13 cellular contexts compared by ENCODE assay signal in the genomic region with DNA sequence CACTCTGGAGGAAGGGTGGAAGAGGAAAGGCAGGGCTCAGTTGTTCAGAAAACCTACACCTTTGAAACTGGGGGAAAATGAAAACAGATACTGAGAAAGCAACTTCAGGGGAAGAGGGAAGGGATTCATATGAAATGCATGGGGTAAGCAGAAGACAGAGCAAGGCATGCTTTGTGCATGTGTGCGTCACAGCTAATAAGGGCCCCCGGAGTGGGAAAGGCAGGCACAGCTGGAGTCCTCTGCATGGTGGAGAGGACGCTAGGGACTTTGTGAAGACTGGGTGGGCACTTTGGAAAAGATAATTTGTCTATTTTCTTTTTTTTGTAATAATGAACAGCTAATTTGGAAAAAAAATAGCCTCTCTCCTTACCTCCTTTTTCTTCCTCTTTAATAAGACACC.
DNase-seq lines count a peak whose midpoint lies in the region; ATAC-seq and TF ChIP-seq lines count a peak whose summit lies in the region.
"Had no signal": no experiment of that assay in that cellular context is flagged by ENCODE, and none has a peak within 500 bp of the region (broad histone marks: within the 10 kb centered on the region; RNA-seq: fewer than 3 reads in every experiment).

No MANE protein-coding gene starts in this region.

- H3K4me3 Mint-ChIP-seq in WTC11 (no peak overlapping the region), mesothelial cell of epicardium (no peak overlapping the region), type B pancreatic cell (peak overlapping the region; percentile 50)
- H3K4me3 Mint-ChIP-seq: CD4-positive, alpha-beta memory T cell; H9 had no signal

- CTCF ChIA-PET in WTC11 (lab: Charles Lee), result no interaction called here

- TF ChIP-seq CTCF in WTC11 (IDR thresholded peaks at IDR 0.05) (no peak), mesothelial cell of epicardium (IDR thresholded peaks at IDR 0.05; ENCODE audit: unreplicated experiment) (no peak), type B pancreatic cell (conservative IDR thresholded peaks at IDR 0.05) (no peak)

- DNase-seq in WTC11 (ENCODE audit: low spot score) (no peak), mesothelial cell of epicardium (ENCODE audit: low spot score in 2 of 2, unreplicated experiment in 2 of 2) (no peak), type B pancreatic cell (ENCODE audit: extremely low spot score, unreplicated experiment) (no peak), DMS153 (lab: John Stamatoyannopoulos, UW) (no peak)
- DNase-seq: Calu3; CD4-positive, alpha-beta memory T cell; COR-L47; DND-41; GM23248; H9 had no signal

- POLR2A ChIA-PET in WTC11 (lab: Charles Lee), result no interaction called here

- no peaks in the 10 kb centered on the region for H3K36me3 Mint-ChIP-seq in WTC11
- H3K36me3 Mint-ChIP-seq in mesothelial cell of epicardium, result no peaks in the 10 kb centered on the region
- H3K36me3 Mint-ChIP-seq in type B pancreatic cell, result no peaks in the 10 kb centered on the region
- H3K36me3 Mint-ChIP-seq: CD4-positive, alpha-beta memory T cell had no signal

- H3K9me3 Mint-ChIP-seq in WTC11 (no peaks in the 10 kb centered on the region), mesothelial cell of epicardium (no peaks in the 10 kb centered on the region), type B pancreatic cell (no peaks in the 10 kb centered on the region)
- H3K9me3 Mint-ChIP-seq: H9 had no signal

- H3K27ac Mint-ChIP-seq in WTC11 (peak overlapping the region; percentile 17; the same call in 1 of the 2 replicates), mesothelial cell of epicardium (peak overlapping the region; percentile 21), type B pancreatic cell (no peak overlapping the region)
- H3K27ac Mint-ChIP-seq: CD4-positive, alpha-beta memory T cell had no signal

- no peaks in the 10 kb centered on the region; the same call in 1 of the 2 replicates for H3K27me3 Mint-ChIP-seq in WTC11 (ENCODE audit: low read depth)
- peaks cover 1% of the 10 kb centered on the region for H3K27me3 Mint-ChIP-seq in mesothelial cell of epicardium (ENCODE audit: low read depth)
- no peaks in the 10 kb centered on the region for H3K27me3 Mint-ChIP-seq in type B pancreatic cell
- H3K27me3 Mint-ChIP-seq: CD4-positive, alpha-beta memory T cell had no signal

- H3K4me1 Mint-ChIP-seq in WTC11 (peaks cover 7% of the 10 kb centered on the region; the same call in 1 of the 2 replicates), mesothelial cell of epicardium (peaks cover 38% of the 10 kb centered on the region), type B pancreatic cell (ENCODE audit: unreplicated experiment) (peaks cover 33% of the 10 kb centered on the region)

- ATAC-seq in WTC11 (no peak), GM19023 (IDR thresholded peaks at IDR 0.05; ENCODE audit: unreplicated experiment) (no peak), HG03520 (IDR thresholded peaks at IDR 0.05; ENCODE audit: unreplicated experiment) (no peak)
- ATAC-seq: HCT116 had no signal

TF ChIP-seq in WTC11, 78 proteins besides CTCF, POLR2A, EP300 and RAD21:
- TF ChIP-seq CREB1 (CRISPR knock-in tag; IDR thresholded peaks at IDR 0.05) (no peak), NFE2L1 (CRISPR knock-in tag; IDR thresholded peaks at IDR 0.05) (no peak), CBFB (CRISPR knock-in tag; IDR thresholded peaks at IDR 0.05; ENCODE audit: low read depth) (no peak), ESRRA (CRISPR knock-in tag; IDR thresholded peaks at IDR 0.05; ENCODE audit: borderline replicate concordance) (no peak), NFATC4 (CRISPR knock-in tag; IDR thresholded peaks at IDR 0.05) (no peak), ZNF423 (CRISPR knock-in tag; IDR thresholded peaks at IDR 0.05) (no peak), ELF4 (CRISPR knock-in tag; IDR thresholded peaks at IDR 0.05; ENCODE audit: low read depth) (no peak), NR2C2 (CRISPR knock-in tag; IDR thresholded peaks at IDR 0.05) (no peak), ETV6 (CRISPR knock-in tag; IDR thresholded peaks at IDR 0.05) (no peak), MXD4 (CRISPR knock-in tag; IDR thresholded peaks at IDR 0.05; ENCODE audit: borderline replicate concordance) (no peak), HMGA2 (CRISPR knock-in tag; IDR thresholded peaks at IDR 0.05) (no peak)
- TF ChIP-seq, protein P1, sequence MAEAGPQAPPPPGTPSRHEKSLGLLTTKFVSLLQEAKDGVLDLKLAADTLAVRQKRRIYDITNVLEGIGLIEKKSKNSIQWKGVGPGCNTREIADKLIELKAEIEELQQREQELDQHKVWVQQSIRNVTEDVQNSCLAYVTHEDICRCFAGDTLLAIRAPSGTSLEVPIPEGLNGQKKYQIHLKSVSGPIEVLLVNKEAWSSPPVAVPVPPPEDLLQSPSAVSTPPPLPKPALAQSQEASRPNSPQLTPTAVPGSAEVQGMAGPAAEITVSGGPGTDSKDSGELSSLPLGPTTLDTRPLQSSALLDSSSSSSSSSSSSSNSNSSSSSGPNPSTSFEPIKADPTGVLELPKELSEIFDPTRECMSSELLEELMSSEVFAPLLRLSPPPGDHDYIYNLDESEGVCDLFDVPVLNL (CRISPR knock-in tag; IDR thresholded peaks at IDR 0.05; ENCODE audit: borderline replicate concordance, low read depth), result no peak
- TF ChIP-seq, protein P2, sequence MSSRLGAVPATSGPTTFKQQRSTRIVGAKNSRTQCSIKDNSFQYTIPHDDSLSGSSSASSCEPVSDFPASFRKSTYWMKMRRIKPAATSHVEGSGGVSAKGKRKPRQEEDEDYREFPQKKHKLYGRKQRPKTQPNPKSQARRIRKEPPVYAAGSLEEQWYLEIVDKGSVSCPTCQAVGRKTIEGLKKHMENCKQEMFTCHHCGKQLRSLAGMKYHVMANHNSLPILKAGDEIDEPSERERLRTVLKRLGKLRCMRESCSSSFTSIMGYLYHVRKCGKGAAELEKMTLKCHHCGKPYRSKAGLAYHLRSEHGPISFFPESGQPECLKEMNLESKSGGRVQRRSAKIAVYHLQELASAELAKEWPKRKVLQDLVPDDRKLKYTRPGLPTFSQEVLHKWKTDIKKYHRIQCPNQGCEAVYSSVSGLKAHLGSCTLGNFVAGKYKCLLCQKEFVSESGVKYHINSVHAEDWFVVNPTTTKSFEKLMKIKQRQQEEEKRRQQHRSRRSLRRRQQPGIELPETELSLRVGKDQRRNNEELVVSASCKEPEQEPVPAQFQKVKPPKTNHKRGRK (CRISPR knock-in tag; IDR thresholded peaks at IDR 0.05; ENCODE audit: borderline replicate concordance), result no peak
- TF ChIP-seq, protein P3, sequence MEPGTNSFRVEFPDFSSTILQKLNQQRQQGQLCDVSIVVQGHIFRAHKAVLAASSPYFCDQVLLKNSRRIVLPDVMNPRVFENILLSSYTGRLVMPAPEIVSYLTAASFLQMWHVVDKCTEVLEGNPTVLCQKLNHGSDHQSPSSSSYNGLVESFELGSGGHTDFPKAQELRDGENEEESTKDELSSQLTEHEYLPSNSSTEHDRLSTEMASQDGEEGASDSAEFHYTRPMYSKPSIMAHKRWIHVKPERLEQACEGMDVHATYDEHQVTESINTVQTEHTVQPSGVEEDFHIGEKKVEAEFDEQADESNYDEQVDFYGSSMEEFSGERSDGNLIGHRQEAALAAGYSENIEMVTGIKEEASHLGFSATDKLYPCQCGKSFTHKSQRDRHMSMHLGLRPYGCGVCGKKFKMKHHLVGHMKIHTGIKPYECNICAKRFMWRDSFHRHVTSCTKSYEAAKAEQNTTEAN (CRISPR knock-in tag; IDR thresholded peaks at IDR 0.05), result no peak
- TF ChIP-seq, protein P4, sequence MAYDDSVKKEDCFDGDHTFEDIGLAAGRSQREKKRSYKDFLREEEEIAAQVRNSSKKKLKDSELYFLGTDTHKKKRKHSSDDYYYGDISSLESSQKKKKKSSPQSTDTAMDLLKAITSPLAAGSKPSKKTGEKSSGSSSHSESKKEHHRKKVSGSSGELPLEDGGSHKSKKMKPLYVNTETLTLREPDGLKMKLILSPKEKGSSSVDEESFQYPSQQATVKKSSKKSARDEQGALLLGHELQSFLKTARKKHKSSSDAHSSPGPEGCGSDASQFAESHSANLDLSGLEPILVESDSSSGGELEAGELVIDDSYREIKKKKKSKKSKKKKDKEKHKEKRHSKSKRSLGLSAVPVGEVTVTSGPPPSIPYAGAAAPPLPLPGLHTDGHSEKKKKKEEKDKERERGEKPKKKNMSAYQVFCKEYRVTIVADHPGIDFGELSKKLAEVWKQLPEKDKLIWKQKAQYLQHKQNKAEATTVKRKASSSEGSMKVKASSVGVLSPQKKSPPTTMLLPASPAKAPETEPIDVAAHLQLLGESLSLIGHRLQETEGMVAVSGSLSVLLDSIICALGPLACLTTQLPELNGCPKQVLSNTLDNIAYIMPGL (CRISPR knock-in tag; IDR thresholded peaks at IDR 0.05), result no peak
